In genomic region chr11:17154409-17155159, GRCh38 we compare ENCODE assay signal across 1 cellular context.
TF ChIP-seq lines count a peak whose summit lies in the region.

No MANE protein-coding gene starts in this region.

TF ChIP-seq in GM12878, 131 proteins besides CTCF, POLR2A, EP300 and RAD21 (continued from another document and continues in another):
- TF ChIP-seq ZBTB40 (IDR thresholded peaks at IDR 0.05; ENCODE audit: borderline replicate concordance) = no peak
- no peak for TF ChIP-seq CBX5 (IDR thresholded peaks at IDR 0.05; ENCODE audit: low read depth)
- TF ChIP-seq E4F1 (IDR thresholded peaks at IDR 0.05; ENCODE audit: borderline replicate concordance, partially characterized antibody) = no peak
- TF ChIP-seq ZNF384 (IDR thresholded peaks at IDR 0.05; ENCODE audit: borderline replicate concordance, low read depth, low read length) = no peak
- no peak for TF ChIP-seq BRCA1 (IDR thresholded peaks at IDR 0.05; ENCODE audit: low read depth, low read length)
- TF ChIP-seq ESRRA (IDR thresholded peaks at IDR 0.05; ENCODE audit: low read length) = no peak
- no peak for TF ChIP-seq ZNF274 (IDR thresholded peaks at IDR 0.05; ENCODE audit: insufficient read depth, insufficient read length)
- TF ChIP-seq TCF12 (IDR thresholded peaks at IDR 0.05; ENCODE audit: low read depth, low read length) = no peak
- TF ChIP-seq SRF (IDR thresholded peaks at IDR 0.05; ENCODE audit: low read depth in 2 of 2, low read length in 2 of 2) = no peak
- TF ChIP-seq HCFC1 (IDR thresholded peaks at IDR 0.05; ENCODE audit: low read length) = no peak
- TF ChIP-seq MXI1 (IDR thresholded peaks at IDR 0.05; ENCODE audit: low read depth, low read length) = no peak
- no peak for TF ChIP-seq MYC (IDR thresholded peaks at IDR 0.05; ENCODE audit: insufficient read depth, insufficient read length, insufficient replicate concordance, low read length, severe bottlenecking)
- TF ChIP-seq STAT1 (conservative IDR thresholded peaks at IDR 0.05) = no peak
- no peak for TF ChIP-seq POLR2AphosphoS2 (IDR thresholded peaks at IDR 0.05; ENCODE audit: low read depth, low read length)
- TF ChIP-seq PML (IDR thresholded peaks at IDR 0.05; ENCODE audit: low read length) = no peak
- peak; percentile 43; the same call in 1 of the 2 replicates for TF ChIP-seq RELB (IDR thresholded peaks at IDR 0.05; ENCODE audit: low read depth)
- TF ChIP-seq SIX5 (IDR thresholded peaks at IDR 0.05; ENCODE audit: low read depth, low read length, severe bottlenecking) = no peak
- no peak for TF ChIP-seq MTA3 (IDR thresholded peaks at IDR 0.05; ENCODE audit: borderline replicate concordance, low read length)
- TF ChIP-seq KAT2A (conservative IDR thresholded peaks at IDR 0.05; ENCODE audit: control insufficient read depth, low read depth, low read length) = no peak
- TF ChIP-seq NR2C1 (IDR thresholded peaks at IDR 0.05) = no peak
- TF ChIP-seq ZNF622 (IDR thresholded peaks at IDR 0.05) = no peak
- 0 out of 2 replicates have a peak, but pooled peaks have one; percentile 23 for TF ChIP-seq MTA2 (IDR thresholded peaks at IDR 0.05; ENCODE audit: low read depth)
- no peak for TF ChIP-seq REST (IDR thresholded peaks at IDR 0.05; ENCODE audit: low read depth, low read length)
- peak; percentile 47 for TF ChIP-seq RUNX3 (IDR thresholded peaks at IDR 0.05; ENCODE audit: low read length)
- no peak for TF ChIP-seq ZBED1 (IDR thresholded peaks at IDR 0.05; ENCODE audit: borderline replicate concordance)
- TF ChIP-seq RB1 (IDR thresholded peaks at IDR 0.05; ENCODE audit: borderline replicate concordance) = no peak
- TF ChIP-seq DPF2 (IDR thresholded peaks at IDR 0.05) = 0 out of 2 replicates have a peak, but pooled peaks have one; percentile 15
- no peak for TF ChIP-seq PAX5 (IDR thresholded peaks at IDR 0.05; ENCODE audit: borderline replicate concordance, low read depth, low read length)
- no peak for TF ChIP-seq TCF7 (IDR thresholded peaks at IDR 0.05; ENCODE audit: borderline replicate concordance)
- no peak for TF ChIP-seq NR2F1 (conservative IDR thresholded peaks at IDR 0.05)
- no peak for TF ChIP-seq IRF3 (IDR thresholded peaks at IDR 0.05)
- TF ChIP-seq NFXL1 (IDR thresholded peaks at IDR 0.05; ENCODE audit: borderline replicate concordance) = no peak
- TF ChIP-seq PRDM15 (CRISPR knock-in tag; IDR thresholded peaks at IDR 0.05) = no peak
- TF ChIP-seq MEF2B (IDR thresholded peaks at IDR 0.05; ENCODE audit: partially characterized antibody, poor library complexity, severe bottlenecking) = no peak
- peak; percentile 17; the same call in 1 of the 2 replicates for TF ChIP-seq NFIC (IDR thresholded peaks at IDR 0.05; ENCODE audit: low read depth, low read length)
- TF ChIP-seq JUNB (IDR thresholded peaks at IDR 0.05) = peak; percentile 10; the same call in 1 of the 2 replicates
- no peak for TF ChIP-seq RBBP5 (conservative IDR thresholded peaks at IDR 0.05)
- no peak for TF ChIP-seq PAX8 (IDR thresholded peaks at IDR 0.05)
- TF ChIP-seq BCL11A (IDR thresholded peaks at IDR 0.05; ENCODE audit: low read depth, low read length) = no peak
- TF ChIP-seq CREB1 (IDR thresholded peaks at IDR 0.05; ENCODE audit: low read depth) = no peak
- TF ChIP-seq ZNF207 (IDR thresholded peaks at IDR 0.05; ENCODE audit: borderline replicate concordance) = no peak
- TF ChIP-seq SMC3 (IDR thresholded peaks at IDR 0.05; ENCODE audit: borderline replicate concordance, low read length) = no peak
- peak; percentile 71 for TF ChIP-seq EED (IDR thresholded peaks at IDR 0.05; ENCODE audit: low read depth)
- no peak for TF ChIP-seq IRF4 (IDR thresholded peaks at IDR 0.05; ENCODE audit: low read depth, low read length)
- no peak for TF ChIP-seq ATF3 (IDR thresholded peaks at IDR 0.05; ENCODE audit: borderline replicate concordance, extremely low read depth, low read depth, low read length)
- no peak for TF ChIP-seq JUND (IDR thresholded peaks at IDR 0.05; ENCODE audit: low read depth, low read length)
- no peak for TF ChIP-seq CREM (IDR thresholded peaks at IDR 0.05; ENCODE audit: low read depth)
- TF ChIP-seq IKZF1 (conservative IDR thresholded peaks at IDR 0.05) = peak; percentile 56
